ENCODE assay signal across 21 cellular contexts in the genomic region with DNA sequence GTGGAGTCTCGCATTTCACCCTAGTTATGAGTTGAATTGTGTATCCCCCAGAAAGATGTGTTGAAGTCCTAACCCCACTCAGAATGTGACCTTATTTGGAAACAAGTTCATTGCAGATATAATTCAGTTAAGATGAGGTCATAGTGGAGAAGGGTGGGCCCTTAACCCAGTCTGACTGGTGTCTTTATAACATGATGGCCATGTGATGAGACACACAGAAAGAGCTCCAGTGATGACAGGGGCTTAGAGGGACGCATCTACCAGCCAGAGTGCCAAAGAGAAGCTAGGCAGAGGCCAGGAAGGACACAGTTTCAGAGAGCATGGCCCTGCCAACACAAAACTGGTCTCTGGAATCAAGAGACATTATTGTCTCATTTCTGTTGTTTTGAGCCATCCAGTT. TPM values are rescaled to one million over a fixed set of nuclear protein-coding genes. Genes with fewer than 3 reads are reported as not detected.
DNase-seq lines count a peak whose midpoint lies in the region; ATAC-seq and TF ChIP-seq lines count a peak whose summit lies in the region.
"Had no signal": no experiment of that assay in that cellular context is flagged by ENCODE, and none has a peak within 500 bp of the region (broad histone marks: within the 10 kb centered on the region; RNA-seq: fewer than 3 reads in every experiment).

No MANE protein-coding gene starts in this region.

- H3K4ac ChIP-seq in mesenchymal stem cell (ENCODE audit: low read depth in 1 of 2, low read length in 2 of 2): no peak overlapping the region

- H3K9ac ChIP-seq in mesenchymal stem cell (ENCODE audit: low read length): no peak overlapping the region

- POLR2A ChIA-PET in HEK293 (lab: Yijun Ruan, JAX): no interaction called here
- POLR2A ChIA-PET in CD4-positive, alpha-beta T cell (lab: Charles Lee): no interaction called here

- H3K4me3 ChIP-seq in HEK293 (ENCODE audit: low read depth, low read length) (no peak overlapping the region), esophagus squamous epithelium (no peak overlapping the region), mesenchymal stem cell (ENCODE audit: insufficient read depth in 1 of 2, low read depth in 1 of 2, low read length in 2 of 2) (no peak overlapping the region), thoracic aorta (no peak overlapping the region)
- H3K4me3 ChIP-seq: mucosa of descending colon had no signal

- TF ChIP-seq CTCF in HEK293 (tag by site-specific recombination; IDR thresholded peaks at IDR 0.05): no peak
- TF ChIP-seq CTCF in esophagus squamous epithelium (IDR thresholded peaks at IDR 0.05): no peak
- no peak for TF ChIP-seq CTCF in thoracic aorta (IDR thresholded peaks at IDR 0.05)
- TF ChIP-seq CTCF in CD4-positive, alpha-beta T cell (IDR thresholded peaks at IDR 0.05): no peak

- no peaks in the 10 kb centered on the region for H3K36me3 Mint-ChIP-seq in activated T-cell treated with anti-CD3 and anti-CD28 coated beads, Interleukin-2, amount 50 U/mL, for 72 hours (ENCODE audit: insufficient read depth in 2 of 2)
- no peaks in the 10 kb centered on the region for H3K36me3 Mint-ChIP-seq in CD4-positive, alpha-beta T cell (ENCODE audit: low read depth)
- H3K36me3 Mint-ChIP-seq: immature natural killer cell had no signal

- no peak overlapping the region for H3K4me3 Mint-ChIP-seq in activated T-cell treated with anti-CD3 and anti-CD28 coated beads, Interleukin-2, amount 50 U/mL, for 72 hours
- no peak overlapping the region for H3K4me3 Mint-ChIP-seq in CD4-positive, alpha-beta T cell
- H3K4me3 Mint-ChIP-seq: activated naive CD8-positive, alpha-beta T cell treated with anti-CD3 and anti-CD28 coated beads, Interleukin-2, amount 50 U/mL, for 24 hours; endodermal cell; immature natural killer cell had no signal

- no peak overlapping the region for H2BK15ac ChIP-seq in mesenchymal stem cell (ENCODE audit: low read depth, poor library complexity, severe bottlenecking)

- ATAC-seq in thoracic aorta (ENCODE audit: insufficient number of reproducible peaks, low FRiP score, low read depth): no peak
- no peak for ATAC-seq in activated T-cell treated with anti-CD3 and anti-CD28 coated beads, Interleukin-2, amount 50 U/mL, for 72 hours (replicated peaks in 1 of 2)
- no peak for ATAC-seq in CD4-positive, alpha-beta T cell (ENCODE audit: poor library complexity)
- ATAC-seq: activated naive CD8-positive, alpha-beta T cell treated with anti-CD3 and anti-CD28 coated beads, Interleukin-2, amount 50 U/mL, for 24 hours; mucosa of descending colon had no signal

- intact Hi-C loops in esophagus squamous epithelium (cut with DNase I): no loop called here
- intact Hi-C loops in CD4-positive, alpha-beta T cell (cut with DNase I, micrococcal nuclease): no loop called here

- H2BK5ac ChIP-seq in mesenchymal stem cell (ENCODE audit: low read depth, low read length, poor library complexity, severe bottlenecking): no peak overlapping the region

- H3K9me3 Mint-ChIP-seq in activated T-cell treated with anti-CD3 and anti-CD28 coated beads, Interleukin-2, amount 50 U/mL, for 72 hours: peaks cover 0 to 1% of the 10 kb centered on the region in 2 donors
- no peaks in the 10 kb centered on the region for H3K9me3 Mint-ChIP-seq in CD4-positive, alpha-beta T cell
- H3K9me3 Mint-ChIP-seq: endodermal cell had no signal

- CTCF ChIA-PET in HEK293 (lab: Yijun Ruan, JAX): no interaction called here
- CTCF ChIA-PET in CD4-positive, alpha-beta T cell (lab: Charles Lee): no interaction called here

- H3K36me3 ChIP-seq in HEK293 (ENCODE audit: control insufficient read depth in 2 of 2, insufficient read depth in 1 of 2, low read length in 2 of 2) (no peaks in the 10 kb centered on the region), esophagus squamous epithelium (no peaks in the 10 kb centered on the region), mesenchymal stem cell (ENCODE audit: control insufficient read depth in 1 of 2, insufficient read depth in 2 of 2, low read depth in 1 of 2, low read length in 2 of 2) (no peaks in the 10 kb centered on the region), thoracic aorta (no peaks in the 10 kb centered on the region)
- H3K36me3 ChIP-seq: brain microvascular endothelial cell had no signal

- H3K18ac ChIP-seq in mesenchymal stem cell (ENCODE audit: low read depth in 1 of 2, low read length in 2 of 2): no peak overlapping the region

- no peak overlapping the region for H3K27ac Mint-ChIP-seq in activated T-cell treated with anti-CD3 and anti-CD28 coated beads, Interleukin-2, amount 50 U/mL, for 72 hours
- no peak overlapping the region for H3K27ac Mint-ChIP-seq in CD4-positive, alpha-beta T cell
- H3K27ac Mint-ChIP-seq: activated naive CD8-positive, alpha-beta T cell treated with anti-CD3 and anti-CD28 coated beads, Interleukin-2, amount 50 U/mL, for 24 hours; endodermal cell; immature natural killer cell had no signal

- peaks cover 1% of the 10 kb centered on the region for H3K4me1 Mint-ChIP-seq in activated T-cell treated with anti-CD3 and anti-CD28 coated beads, Interleukin-2, amount 50 U/mL, for 72 hours (ENCODE audit: low read depth)
- no peaks in the 10 kb centered on the region for H3K4me1 Mint-ChIP-seq in CD4-positive, alpha-beta T cell (ENCODE audit: low read depth)
- H3K4me1 Mint-ChIP-seq: activated naive CD8-positive, alpha-beta T cell treated with anti-CD3 and anti-CD28 coated beads, Interleukin-2, amount 50 U/mL, for 24 hours; endodermal cell; immature natural killer cell had no signal

- H3K79me1 ChIP-seq in mesenchymal stem cell (replicated peaks; ENCODE audit: low read length, poor library complexity, severe bottlenecking): peaks cover 5% of the 10 kb centered on the region

- no peak overlapping the region for H2AFZ ChIP-seq in mesenchymal stem cell (ENCODE audit: low read depth, low read length)

- H2BK12ac ChIP-seq in mesenchymal stem cell (ENCODE audit: low read length in 2 of 2): no peak overlapping the region

- H4K91ac ChIP-seq in mesenchymal stem cell (ENCODE audit: low read length): no peak overlapping the region

- DNase-seq in esophagus squamous epithelium (lab: John Stamatoyannopoulos, UW) (no peak), mesenchymal stem cell (peak; percentile 31), thoracic aorta (ENCODE audit: low spot score) (no peak), LoVo (ENCODE audit: low spot score) (no peak), T-helper 1 cell (no peak)
- DNase-seq in activated T-cell treated with anti-CD3 and anti-CD28 coated beads, Interleukin-2, amount 50 U/mL, for 72 hours: no peak
- no peak for DNase-seq in CD4-positive, alpha-beta T cell
- DNase-seq: activated CD4-positive, alpha-beta T cell treated with anti-CD3 and anti-CD28 coated beads, Interleukin-2, amount 50 U/mL, for 48 hours; activated CD4-positive, CD25-positive, alpha-beta regulatory T cell; activated effector memory CD4-positive, alpha-beta T cell treated with anti-CD3 and anti-CD28 coated beads, Interleukin-2, amount 50 U/mL, for 16 hours; activated naive CD8-positive, alpha-beta T cell treated with anti-CD3 and anti-CD28 coated beads, Interleukin-2, amount 50 U/mL, for 24 hours; brain microvascular endothelial cell; endodermal cell; immature natural killer cell; MM.1S; mucosa of descending colon; NCI-H146; NCI-H524; T-helper 9 cell had no signal

- H3K4me1 ChIP-seq in HEK293 (ENCODE audit: control insufficient read depth, insufficient read depth, low read length): no peaks in the 10 kb centered on the region
- peaks cover 6 to 39% (median 12%) of the 10 kb centered on the region in 3 donors for H3K4me1 ChIP-seq in esophagus squamous epithelium
- H3K4me1 ChIP-seq in mesenchymal stem cell (ENCODE audit: control insufficient read depth, insufficient read depth, low read depth, low read length): peaks cover 5% of the 10 kb centered on the region
- H3K4me1 ChIP-seq in thoracic aorta (ENCODE audit: control insufficient read depth in 1 of 2, low read depth in 2 of 2): peaks cover 18 to 76% of the 10 kb centered on the region in 2 donors

- 73 to 89% methylated on average over 2 of the region's 2 CpGs for whole genome bisulfite sequencing in esophagus squamous epithelium, 2 donors
- 74% methylated on average over 2 of the region's 2 CpGs for WGBS in mesenchymal stem cell

- TF ChIP-seq POLR2A in esophagus squamous epithelium (IDR thresholded peaks at IDR 0.05): no peak

- H3K27me3 ChIP-seq in esophagus squamous epithelium: no peaks in the 10 kb centered on the region
- H3K27me3 ChIP-seq in mesenchymal stem cell (ENCODE audit: control insufficient read depth in 1 of 2, insufficient read depth in 1 of 2, low read length in 2 of 2): no peaks in the 10 kb centered on the region
- H3K27me3 ChIP-seq in thoracic aorta (replicated peaks; ENCODE audit: insufficient read depth): no peaks in the 10 kb centered on the region
- H3K27me3 ChIP-seq in CD4-positive, alpha-beta T cell (ENCODE audit: control insufficient read depth, insufficient read depth, low read length): no peaks in the 10 kb centered on the region
- H3K27me3 ChIP-seq: brain microvascular endothelial cell had no signal

- no peak overlapping the region for H2AK5ac ChIP-seq in mesenchymal stem cell (ENCODE audit: low read length, severe bottlenecking)

- H3K14ac ChIP-seq in mesenchymal stem cell (ENCODE audit: low read length in 2 of 2): no peak overlapping the region

- no peak overlapping the region for H3K23ac ChIP-seq in mesenchymal stem cell (ENCODE audit: low read length in 2 of 2)

- no peaks in the 10 kb centered on the region for H3K9me3 ChIP-seq in HEK293 (ENCODE audit: control insufficient read depth, insufficient read depth, low read depth, low read length)
- no peaks in the 10 kb centered on the region for H3K9me3 ChIP-seq in esophagus squamous epithelium
- H3K9me3 ChIP-seq in mesenchymal stem cell (ENCODE audit: control insufficient read depth, low read length): no peaks in the 10 kb centered on the region
- no peaks in the 10 kb centered on the region for H3K9me3 ChIP-seq in thoracic aorta
- no peaks in the 10 kb centered on the region for H3K9me3 ChIP-seq in CD4-positive, alpha-beta T cell (ENCODE audit: control insufficient read depth, low read length)
- H3K9me3 ChIP-seq: mucosa of descending colon had no signal

- no peaks in the 10 kb centered on the region for H3K27me3 Mint-ChIP-seq in activated T-cell treated with anti-CD3 and anti-CD28 coated beads, Interleukin-2, amount 50 U/mL, for 72 hours (ENCODE audit: low read depth)
- H3K27me3 Mint-ChIP-seq in CD4-positive, alpha-beta T cell: no peaks in the 10 kb centered on the region
- H3K27me3 Mint-ChIP-seq: activated naive CD8-positive, alpha-beta T cell treated with anti-CD3 and anti-CD28 coated beads, Interleukin-2, amount 50 U/mL, for 24 hours had no signal

- no peak overlapping the region for H4K8ac ChIP-seq in mesenchymal stem cell (ENCODE audit: low read length)

- H3K27ac ChIP-seq in HEK293 (ENCODE audit: extremely low read depth, low read depth, low read length) (no peak overlapping the region), esophagus squamous epithelium (peak overlapping the region in 3 of 4 donors; percentile 34 to 84 (median 68)), mesenchymal stem cell (ENCODE audit: low read length, poor library complexity, severe bottlenecking) (no peak overlapping the region), thoracic aorta (peak overlapping the region; percentile 64 to 71)
- no peak overlapping the region for H3K27ac ChIP-seq in CD4-positive, alpha-beta T cell (ENCODE audit: low read depth, low read length)
- H3K27ac ChIP-seq: brain microvascular endothelial cell, C4-2B had no signal

- no peak overlapping the region for H2BK120ac ChIP-seq in mesenchymal stem cell (ENCODE audit: low read depth, low read length)

- no peak overlapping the region for H3K4me2 ChIP-seq in mesenchymal stem cell (ENCODE audit: low read length, poor library complexity, severe bottlenecking)

RNA-seq across cellular contexts. Expression of a gene that starts 50.3 kb away (rescaled TPM):
- total RNA-seq in esophagus squamous epithelium (10 to 100 TPM in 1 of 4 donors, 1 to 10 TPM in 3; 5.2 to 15.1 (median 6.6) TPM), thoracic aorta (10 to 100 TPM; 29.5 to 42.1 TPM)
- polyA plus RNA-seq in mesenchymal stem cell (2013, experiment 1 of 2): 19.1 TPM
- 18.2 TPM for polyA plus RNA-seq in mesenchymal stem cell (2013, experiment 2 of 2)
- 1 to 10 TPM in 1 of 2 donors, under 1 TPM in 1; 0.82 to 3.6 TPM for total RNA-seq in activated T-cell treated with anti-CD3 and anti-CD28 coated beads, Interleukin-2, amount 50 U/mL, for 72 hours
- total RNA-seq in CD4-positive, alpha-beta T cell: under 1 TPM; 0.14 to 0.70 TPM

Comparison
In these comparisons a context has a peak if more than half of its experiments do, and no peak if none do; other contexts are left out.
1. H3K27ac ChIP-seq: peak in esophagus squamous epithelium (3 of 4) and thoracic aorta (2 of 2); none in HEK293 (single experiment), mesenchymal stem cell (single experiment) and CD4-positive, alpha-beta T cell (single experiment).